In the genomic region with DNA sequence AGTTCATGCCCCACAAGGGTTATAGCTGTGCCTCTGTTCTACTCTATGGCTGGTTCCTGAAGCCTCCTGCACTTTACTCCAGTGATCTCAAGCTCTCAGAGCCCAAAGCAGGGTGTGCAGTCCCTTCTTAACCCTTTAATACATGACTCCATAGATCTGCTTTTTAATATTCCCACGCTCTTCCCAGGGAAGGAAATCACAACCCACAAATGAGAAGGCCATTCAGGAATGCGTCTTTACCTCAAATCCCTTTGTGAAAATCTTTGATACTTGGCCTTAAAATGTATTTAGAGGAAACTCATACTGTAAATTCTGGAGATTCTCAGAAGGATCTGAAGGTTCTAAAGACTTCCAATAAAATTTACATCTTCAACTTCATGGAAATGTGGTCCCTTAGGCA, we compare ENCODE assay signal across 17 cellular contexts. TPM values are rescaled to one million over a fixed set of nuclear protein-coding genes. Genes with fewer than 3 reads are reported as not detected.
DNase-seq lines count a peak whose midpoint lies in the region; ATAC-seq and TF ChIP-seq lines count a peak whose summit lies in the region.
"Had no signal": no experiment of that assay in that cellular context is flagged by ENCODE, and none has a peak within 500 bp of the region (broad histone marks: within the 10 kb centered on the region; RNA-seq: fewer than 3 reads in every experiment).

No MANE protein-coding gene starts in this region.

- H3K23ac ChIP-seq in IMR-90 (ENCODE audit: low read depth, low read length) (peak overlapping the region; percentile 31; the same call in 1 of the 2 replicates), mesenchymal stem cell (ENCODE audit: low read length in 2 of 2) (no peak overlapping the region)

- dilution Hi-C loops in IMR-90 (cut with HindIII; ENCODE audit: low sequenced_read_pairs, unreplicated experiment), result no loop called here

- H3K36me3 ChIP-seq in IMR-90 (ENCODE audit: control insufficient read depth, insufficient read depth, low read length) (peaks cover 55% of the 10 kb centered on the region), mesenchymal stem cell (ENCODE audit: control insufficient read depth in 1 of 2, insufficient read depth in 2 of 2, low read depth in 1 of 2, low read length in 2 of 2) (peaks cover 0 to 12% of the 10 kb centered on the region in 2 experiments), tibial nerve (peaks cover 0 to under 1% (median 0%) of the 10 kb centered on the region in 3 donors)

- H3K27me3 ChIP-seq in IMR-90 (ENCODE audit: control insufficient read depth, insufficient read depth, low read length) (no peaks in the 10 kb centered on the region), mesenchymal stem cell (ENCODE audit: control insufficient read depth in 1 of 2, insufficient read depth in 1 of 2, low read length in 2 of 2) (peaks cover 0 to 49% of the 10 kb centered on the region in 2 experiments), tibial nerve (no peaks in the 10 kb centered on the region)

- H3K9me3 Mint-ChIP-seq in progenitor cell of endocrine pancreas (ENCODE audit: low read depth) (no peaks in the 10 kb centered on the region), Calu3 (ENCODE audit: low read depth, unreplicated experiment) (no peaks in the 10 kb centered on the region)
- H3K9me3 Mint-ChIP-seq: activated naive CD4-positive, alpha-beta T cell treated with anti-CD3 and anti-CD28 coated beads for 36 hours; natural killer cell treated with Interleukin-12 subunit alpha and Interleukin-12 subunit beta and Interleukin-15 and Interleukin-18, amount 100 ng/mL, for 72 hours; T-cell had no signal

- H3K79me1 ChIP-seq in IMR-90 (ENCODE audit: low read depth in 1 of 2, low read length in 2 of 2) (peaks cover 22 to 78% of the 10 kb centered on the region in 2 experiments), mesenchymal stem cell (replicated peaks; ENCODE audit: low read length, poor library complexity, severe bottlenecking) (no peaks in the 10 kb centered on the region)

- H3K27ac Mint-ChIP-seq in progenitor cell of endocrine pancreas, result no peak overlapping the region
- no peak overlapping the region for H3K27ac Mint-ChIP-seq in Calu3 (ENCODE audit: unreplicated experiment)
- H3K27ac Mint-ChIP-seq: activated CD8-positive, alpha-beta memory T cell treated with anti-CD3 and anti-CD28 coated beads, Interleukin-2, amount 10 ng/mL, durations not matched to agents 7 days and 5 days; activated naive CD4-positive, alpha-beta T cell treated with anti-CD3 and anti-CD28 coated beads for 36 hours; CD4-positive, CD25-positive, alpha-beta regulatory T cell; natural killer cell treated with Interleukin-12 subunit alpha and Interleukin-12 subunit beta and Interleukin-15 and Interleukin-18, amount 100 ng/mL, for 72 hours; T-cell had no signal

- peaks cover 48% of the 10 kb centered on the region for H3K9me1 ChIP-seq in IMR-90 (ENCODE audit: insufficient read depth, low read length)

- H2AFZ ChIP-seq in IMR-90 (replicated peaks; ENCODE audit: low read length, poor library complexity) (no peak overlapping the region), mesenchymal stem cell (ENCODE audit: low read depth, low read length) (no peak overlapping the region)

- DNase-seq in IMR-90 (peak; percentile 87), choroid plexus epithelial cell (ENCODE audit: low read depth) (peak; percentile 58), mesenchymal stem cell (peak; percentile 80), tibial nerve (ENCODE audit: low spot score in 2 of 2) (no peak), progenitor cell of endocrine pancreas (ENCODE audit: low spot score, unreplicated experiment) (no peak), Calu3 (no peak)
- DNase-seq: activated CD8-positive, alpha-beta memory T cell treated with anti-CD3 and anti-CD28 coated beads, Interleukin-2, amount 10 ng/mL, durations not matched to agents 7 days and 5 days; activated naive CD4-positive, alpha-beta T cell treated with anti-CD3 and anti-CD28 coated beads for 36 hours; CD4-positive, CD25-positive, alpha-beta regulatory T cell; cerebellar nuclear complex; MM.1S; NCI-H2081 treated with DMSO at 0.1 percent for 48 hours; stimulated activated naive CD8-positive, alpha-beta T cell treated with anti-CD3 and anti-CD28 coated beads, Interleukin-15, Interleukin-2, amounts not matched to agents 100 U/mL and 50 U/mL, for 24 hours; T-cell had no signal

- H3K4ac ChIP-seq in IMR-90 (ENCODE audit: low read depth, low read length), result peak overlapping the region; percentile 81; the same call in 1 of the 2 replicates
- H3K4ac ChIP-seq in mesenchymal stem cell (ENCODE audit: low read depth in 1 of 2, low read length in 2 of 2), result no peak overlapping the region

- peaks cover 55% of the 10 kb centered on the region for H4K20me1 ChIP-seq in IMR-90 (ENCODE audit: insufficient read depth, low read length)

- no peaks in the 10 kb centered on the region for H3K9me3 ChIP-seq in IMR-90 (ENCODE audit: control insufficient read depth, insufficient read depth, low read length)
- no peaks in the 10 kb centered on the region for H3K9me3 ChIP-seq in mesenchymal stem cell (ENCODE audit: control insufficient read depth, low read length)
- no peaks in the 10 kb centered on the region for H3K9me3 ChIP-seq in tibial nerve

- H4K5ac ChIP-seq in IMR-90 (ENCODE audit: low read depth, low read length), result no peak overlapping the region

- peak overlapping the region; percentile 4; the same call in 1 of the 2 replicates for H3K14ac ChIP-seq in IMR-90 (replicated peaks; ENCODE audit: low read depth, low read length)
- H3K14ac ChIP-seq in mesenchymal stem cell (ENCODE audit: low read length in 2 of 2), result no peak overlapping the region

- peak overlapping the region; percentile 46; the same call in 1 of the 2 replicates for H3K27ac ChIP-seq in IMR-90 (ENCODE audit: insufficient read depth, low read length)
- no peak overlapping the region for H3K27ac ChIP-seq in mesenchymal stem cell (ENCODE audit: low read length, poor library complexity, severe bottlenecking)
- H3K27ac ChIP-seq in tibial nerve, result peak overlapping the region in 3 of 4 donors; percentile 24 to 74 (median 71)

- no TSS peak for BruUV-seq in IMR-90 (replicated peaks; lab: Mats Ljungman, UMichigan)
- no TSS peak for BruUV-seq in Calu3 (replicated peaks; lab: Mats Ljungman, UMichigan)

- TF ChIP-seq CTCF in IMR-90 (conservative IDR thresholded peaks at IDR 0.05; ENCODE audit: low read depth, low read length) (no peak), choroid plexus epithelial cell (conservative IDR thresholded peaks at IDR 0.05; ENCODE audit: low read depth, low read length) (no peak), tibial nerve (IDR thresholded peaks at IDR 0.05) (no peak), progenitor cell of endocrine pancreas (IDR thresholded peaks at IDR 0.05; ENCODE audit: unreplicated experiment) (no peak), Calu3 (IDR thresholded peaks at IDR 0.05; ENCODE audit: unreplicated experiment) (no peak)

- in situ Hi-C loops in IMR-90 (cut with MboI; ENCODE audit: low sequenced_read_pairs), result no loop called here

- H2BK15ac ChIP-seq in IMR-90 (ENCODE audit: low read depth, low read length) (0 out of 3 replicates have a peak overlapping the region, but pooled peaks have one; percentile 6), mesenchymal stem cell (ENCODE audit: low read depth, poor library complexity, severe bottlenecking) (no peak overlapping the region)

- peak overlapping the region; percentile 10; the same call in 1 of the 2 replicates for H4K91ac ChIP-seq in IMR-90 (ENCODE audit: insufficient read depth, low read depth, low read length)
- no peak overlapping the region for H4K91ac ChIP-seq in mesenchymal stem cell (ENCODE audit: low read length)

- H3K4me1 Mint-ChIP-seq in progenitor cell of endocrine pancreas (ENCODE audit: low read depth) (peaks cover 6% of the 10 kb centered on the region), Calu3 (ENCODE audit: low read depth, unreplicated experiment) (peaks cover 7% of the 10 kb centered on the region)
- H3K4me1 Mint-ChIP-seq: activated CD8-positive, alpha-beta memory T cell treated with anti-CD3 and anti-CD28 coated beads, Interleukin-2, amount 10 ng/mL, durations not matched to agents 7 days and 5 days; CD4-positive, CD25-positive, alpha-beta regulatory T cell; T-cell had no signal

- H3K36me3 Mint-ChIP-seq in progenitor cell of endocrine pancreas (ENCODE audit: insufficient read depth) (no peaks in the 10 kb centered on the region), Calu3 (ENCODE audit: insufficient read depth, unreplicated experiment) (no peaks in the 10 kb centered on the region)
- H3K36me3 Mint-ChIP-seq: activated CD8-positive, alpha-beta memory T cell treated with anti-CD3 and anti-CD28 coated beads, Interleukin-2, amount 10 ng/mL, durations not matched to agents 7 days and 5 days; CD4-positive, CD25-positive, alpha-beta regulatory T cell; natural killer cell treated with Interleukin-12 subunit alpha and Interleukin-12 subunit beta and Interleukin-15 and Interleukin-18, amount 100 ng/mL, for 72 hours had no signal

- TF ChIP-seq RAD21 in IMR-90 (IDR thresholded peaks at IDR 0.05; ENCODE audit: low read length), result no peak

- no peak overlapping the region for H2AK9ac ChIP-seq in IMR-90 (replicated peaks; ENCODE audit: low read depth, low read length, poor library complexity)

- peaks cover 10% of the 10 kb centered on the region for H3K27me3 Mint-ChIP-seq in progenitor cell of endocrine pancreas
- peaks cover 59% of the 10 kb centered on the region for H3K27me3 Mint-ChIP-seq in Calu3 (ENCODE audit: unreplicated experiment)

- no peak for TF ChIP-seq POLR2A in IMR-90 (IDR thresholded peaks at IDR 0.05; ENCODE audit: low read depth, low read length)
- no peak for TF ChIP-seq POLR2A in tibial nerve (IDR thresholded peaks at IDR 0.05)

- H4K8ac ChIP-seq in IMR-90 (ENCODE audit: low read depth in 2 of 2, low read length in 2 of 2) (peak overlapping the region in 1 of 2 experiments; percentile 10; a peak in 2 of 4 replicates), mesenchymal stem cell (ENCODE audit: low read length) (no peak overlapping the region)

- H3K56ac ChIP-seq in IMR-90 (ENCODE audit: extremely low read depth, insufficient read depth, low read length), result no peak overlapping the region

- TF ChIP-seq EP300 in tibial nerve (IDR thresholded peaks at IDR 0.05), result no peak

- H2BK120ac ChIP-seq in IMR-90 (ENCODE audit: low read depth, low read length) (peak overlapping the region; percentile 48), mesenchymal stem cell (ENCODE audit: low read depth, low read length) (no peak overlapping the region)

- CTCF ChIA-PET in IMR-90 (lab: Yijun Ruan, JAX) (no interaction called here), Calu3 (lab: Charles Lee) (no interaction called here)

- intact Hi-C loops in IMR-90 (cut with micrococcal nuclease), result no loop called here
- intact Hi-C loops in Calu3 (cut with micrococcal nuclease; ENCODE audit: unreplicated experiment), result no loop called here

- WGBS in IMR-90 (ENCODE audit: extremely low coverage in 2 of 2, insufficient read length in 1 of 2), 2 experiments, result no CpG with 5 or more reads among the region's 2 CpGs
- WGBS in mesenchymal stem cell, result 71% methylated on average over 1 of the region's 2 CpGs
- 28 to 31% methylated on average over 2 of the region's 2 CpGs for WGBS in tibial nerve, 2 donors

- H3K4me3 ChIP-seq in IMR-90 (ENCODE audit: insufficient read depth, low read depth, low read length) (no peak overlapping the region), choroid plexus epithelial cell (ENCODE audit: low read depth, low read length) (no peak overlapping the region), mesenchymal stem cell (ENCODE audit: insufficient read depth in 1 of 2, low read depth in 1 of 2, low read length in 2 of 2) (peak overlapping the region in 1 of 2 experiments; percentile 40), tibial nerve (no peak overlapping the region)

- ATAC-seq in IMR-90 (ENCODE audit: low read depth), result peak; percentile 4
- no peak for ATAC-seq in HG03135 (IDR thresholded peaks at IDR 0.05; ENCODE audit: unreplicated experiment)
- ATAC-seq: activated CD8-positive, alpha-beta memory T cell treated with anti-CD3 and anti-CD28 coated beads, Interleukin-2, amount 10 ng/mL, durations not matched to agents 7 days and 5 days; natural killer cell treated with Interleukin-12 subunit alpha and Interleukin-12 subunit beta and Interleukin-15 and Interleukin-18, amount 100 ng/mL, for 72 hours; Panc1; stimulated activated naive CD8-positive, alpha-beta T cell treated with anti-CD3 and anti-CD28 coated beads, Interleukin-15, Interleukin-2, amounts not matched to agents 100 U/mL and 50 U/mL, for 24 hours; T-cell had no signal

- H3K9ac ChIP-seq in IMR-90 (ENCODE audit: low read depth, low read length) (0 out of 2 replicates have a peak overlapping the region, but pooled peaks have one; percentile 6), mesenchymal stem cell (ENCODE audit: low read length) (peak overlapping the region; percentile 51)

- 0 out of 2 replicates have a peak overlapping the region, but pooled peaks have one; percentile 85 for H2BK20ac ChIP-seq in IMR-90 (ENCODE audit: low read depth, low read length)

- H3K4me1 ChIP-seq in IMR-90 (ENCODE audit: control insufficient read depth, insufficient read depth, low read length), result peaks cover 50% of the 10 kb centered on the region
- peaks cover 8% of the 10 kb centered on the region for H3K4me1 ChIP-seq in mesenchymal stem cell (ENCODE audit: control insufficient read depth, insufficient read depth, low read depth, low read length)
- H3K4me1 ChIP-seq in tibial nerve, result peaks cover 0 to 94% (median 52%) of the 10 kb centered on the region in 4 donors

- H3K4me3 Mint-ChIP-seq in progenitor cell of endocrine pancreas (ENCODE audit: low read depth), result no peak overlapping the region
- H3K4me3 Mint-ChIP-seq in Calu3 (ENCODE audit: low read depth, unreplicated experiment), result no peak overlapping the region
- H3K4me3 Mint-ChIP-seq: activated CD8-positive, alpha-beta memory T cell treated with anti-CD3 and anti-CD28 coated beads, Interleukin-2, amount 10 ng/mL, durations not matched to agents 7 days and 5 days; activated naive CD4-positive, alpha-beta T cell treated with anti-CD3 and anti-CD28 coated beads for 36 hours; CD4-positive, CD25-positive, alpha-beta regulatory T cell; natural killer cell treated with Interleukin-12 subunit alpha and Interleukin-12 subunit beta and Interleukin-15 and Interleukin-18, amount 100 ng/mL, for 72 hours; T-cell had no signal

- H2BK12ac ChIP-seq in mesenchymal stem cell (ENCODE audit: low read length in 2 of 2), result no peak overlapping the region

- H3K18ac ChIP-seq in IMR-90 (ENCODE audit: low read depth, low read length) (peak overlapping the region; percentile 68), mesenchymal stem cell (ENCODE audit: low read depth in 1 of 2, low read length in 2 of 2) (peak overlapping the region in 1 of 2 experiments; percentile 78)

- peak overlapping the region; percentile 29 for H3K4me2 ChIP-seq in IMR-90 (ENCODE audit: low read depth, low read length)
- no peak overlapping the region for H3K4me2 ChIP-seq in mesenchymal stem cell (ENCODE audit: low read length, poor library complexity, severe bottlenecking)

- POLR2A ChIA-PET in IMR-90 (lab: Charles Lee; ENCODE audit: unreplicated experiment), result no interaction called here

- H2BK5ac ChIP-seq in IMR-90 (ENCODE audit: low read depth, low read length, poor library complexity, severe bottlenecking) (peak overlapping the region; percentile 87), mesenchymal stem cell (ENCODE audit: low read depth, low read length, poor library complexity, severe bottlenecking) (no peak overlapping the region)

- H2AK5ac ChIP-seq in IMR-90 (ENCODE audit: low read depth, low read length) (peak overlapping the region; percentile 62; the same call in 1 of the 2 replicates), mesenchymal stem cell (ENCODE audit: low read length, severe bottlenecking) (no peak overlapping the region)

RNA-seq across cellular contexts. Expression of a gene that starts 17.0 kb away (rescaled TPM):
- 101 and 102 TPM in 2 replicates for total RNA-seq in IMR-90 (2012; rRNA removed)
- 278 and 303 TPM in 2 replicates for polyA plus RNA-seq in IMR-90 (2012; rRNA removed)
- 237 and 279 TPM in 2 replicates for polyA plus RNA-seq in IMR-90 (2012; cell fraction: cytosol; rRNA removed)
- 363 and 859 TPM in 2 replicates for polyA plus RNA-seq in IMR-90 (2012; cell fraction: nucleus; rRNA removed; ENCODE audit: low replicate concordance)
- polyA plus RNA-seq in mesenchymal stem cell (2013, experiment 1 of 2), result 213 TPM
- 208 TPM for polyA plus RNA-seq in mesenchymal stem cell (2013, experiment 2 of 2)
- total RNA-seq in tibial nerve, result 10 to 100 TPM; 61.4 to 90.0 (median 79.4) TPM
- total RNA-seq in progenitor cell of endocrine pancreas, result 2.1 and 3.3 TPM in 2 replicates
- not detected in 2 replicates for total RNA-seq in Calu3 (2022)
- total RNA-seq: activated naive CD4-positive, alpha-beta T cell treated with anti-CD3 and anti-CD28 coated beads for 36 hours; CD4-positive, CD25-positive, alpha-beta regulatory T cell had no signal

Comparison
In these comparisons a context has a peak if more than half of its experiments do, and no peak if none do; other contexts are left out.
1. DNase-seq: peak in IMR-90 (single experiment), choroid plexus epithelial cell (single experiment) and mesenchymal stem cell (single experiment); none in tibial nerve (0 of 2), progenitor cell of endocrine pancreas (single experiment) and Calu3 (single experiment).
2. RNA of a gene that starts 17.0 kb away (total RNA-seq): 101 to 102 TPM in IMR-90 and 61.4 to 90.0 TPM in tibial nerve; 2.1 to 3.3 TPM in progenitor cell of endocrine pancreas and not detected in Calu3; every median in the first group is over 10 times any median in the second.